Comparison of ENCODE assay signal across 18 cellular contexts in genomic region chr13:110073982-110074381, GRCh38.
"Had no signal": no experiment of that assay in that cellular context is flagged by ENCODE, and none has a peak within 500 bp of the region (broad histone marks: within the 10 kb centered on the region; RNA-seq: fewer than 3 reads in every experiment).

No MANE protein-coding gene starts in this region.

- H3K36me3 ChIP-seq: adrenal gland, sigmoid colon, upper lobe of left lung had no signal

- H3K27me3 Mint-ChIP-seq: activated naive CD4-positive, alpha-beta T cell treated with anti-CD3 and anti-CD28 coated beads, Interleukin-2, amount 10 ng/mL, durations not matched to agents 7 days and 5 days had no signal

- ATAC-seq: effector memory CD8-positive, alpha-beta T cell; left lobe of liver; natural killer cell; psoas muscle; stimulated activated naive B cell treated with anti-CD40 and anti-IgM and Interleukin-4, amounts not matched to agents 10 μg/mL and 1 μg/mL and 100 μg/mL, for 72 hours; T-helper 17 cell had no signal

- H3K27ac ChIP-seq: adrenal gland, psoas muscle, sigmoid colon, upper lobe of left lung had no signal

- H3K4me3 ChIP-seq: adrenal gland, psoas muscle, sigmoid colon, upper lobe of left lung had no signal

- H3K9me3 Mint-ChIP-seq: activated naive CD4-positive, alpha-beta T cell treated with anti-CD3 and anti-CD28 coated beads, Interleukin-2, amount 10 ng/mL, durations not matched to agents 7 days and 5 days; activated T-helper 2 cell treated with anti-CD3 and anti-CD28 coated beads, Interferon-gamma antibody, Interleukin-2, Interleukin-4, amounts not matched to agents 10 μg/mL and 5 μg/mL and 100 μg/mL, durations not matched to agents 14 hours and 24 hours and 36 hours had no signal

- H3K27ac Mint-ChIP-seq: activated CD4-positive, alpha-beta T cell treated with anti-CD3 and anti-CD28 coated beads, Interleukin-2, amount 10 ng/mL, durations not matched to agents 7 days and 5 days; activated naive CD4-positive, alpha-beta T cell treated with anti-CD3 and anti-CD28 coated beads, Interleukin-2, amount 10 ng/mL, durations not matched to agents 7 days and 5 days; activated T-helper 2 cell treated with anti-CD3 and anti-CD28 coated beads, Interferon-gamma antibody, Interleukin-2, Interleukin-4, amounts not matched to agents 10 μg/mL and 5 μg/mL and 100 μg/mL, durations not matched to agents 14 hours and 24 hours and 36 hours; effector memory CD8-positive, alpha-beta T cell; natural killer cell; stimulated activated naive B cell treated with anti-CD40 and anti-IgM and Interleukin-4, amounts not matched to agents 10 μg/mL and 1 μg/mL and 100 μg/mL, for 72 hours; T-helper 17 cell had no signal

- DNase-seq: activated CD4-positive, alpha-beta T cell treated with anti-CD3 and anti-CD28 coated beads, Interleukin-2, amount 10 ng/mL, durations not matched to agents 7 days and 5 days; activated CD4-positive, CD25-positive, alpha-beta regulatory T cell; activated naive CD4-positive, alpha-beta T cell treated with anti-CD3 and anti-CD28 coated beads, Interleukin-2, amount 10 ng/mL, durations not matched to agents 7 days and 5 days; activated T-cell treated with anti-CD3 and anti-CD28 coated beads for 4 hours; adrenal gland; central memory CD4-positive, alpha-beta T cell; effector memory CD8-positive, alpha-beta T cell; mammary epithelial cell; natural killer cell; occipital lobe; psoas muscle; sigmoid colon; stimulated activated CD4-positive, alpha-beta T cell treated with anti-CD3 and anti-CD28 coated beads, Interleukin-2, amount 100 ng/mL, for 24 hours; stimulated activated naive B cell treated with anti-CD40 and anti-IgM and Interleukin-4, amounts not matched to agents 10 μg/mL and 1 μg/mL and 100 μg/mL, for 72 hours; T-helper 17 cell; upper lobe of left lung had no signal

- H3K36me3 Mint-ChIP-seq: activated naive CD4-positive, alpha-beta T cell treated with anti-CD3 and anti-CD28 coated beads, Interleukin-2, amount 10 ng/mL, durations not matched to agents 7 days and 5 days; natural killer cell; stimulated activated naive B cell treated with anti-CD40 and anti-IgM and Interleukin-4, amounts not matched to agents 10 μg/mL and 1 μg/mL and 100 μg/mL, for 72 hours had no signal

- H3K9me3 ChIP-seq: adrenal gland, psoas muscle, sigmoid colon, upper lobe of left lung had no signal

- H3K4me1 ChIP-seq: adrenal gland, psoas muscle, sigmoid colon, upper lobe of left lung had no signal

- H3K4me3 Mint-ChIP-seq: activated CD4-positive, alpha-beta T cell treated with anti-CD3 and anti-CD28 coated beads, Interleukin-2, amount 10 ng/mL, durations not matched to agents 7 days and 5 days; activated naive CD4-positive, alpha-beta T cell treated with anti-CD3 and anti-CD28 coated beads, Interleukin-2, amount 10 ng/mL, durations not matched to agents 7 days and 5 days; effector memory CD8-positive, alpha-beta T cell; natural killer cell; stimulated activated naive B cell treated with anti-CD40 and anti-IgM and Interleukin-4, amounts not matched to agents 10 μg/mL and 1 μg/mL and 100 μg/mL, for 72 hours; T-helper 17 cell had no signal

- H3K27me3 ChIP-seq: adrenal gland, sigmoid colon, upper lobe of left lung had no signal

- H3K4me1 Mint-ChIP-seq: activated CD4-positive, alpha-beta T cell treated with anti-CD3 and anti-CD28 coated beads, Interleukin-2, amount 10 ng/mL, durations not matched to agents 7 days and 5 days; activated naive CD4-positive, alpha-beta T cell treated with anti-CD3 and anti-CD28 coated beads, Interleukin-2, amount 10 ng/mL, durations not matched to agents 7 days and 5 days; natural killer cell; stimulated activated naive B cell treated with anti-CD40 and anti-IgM and Interleukin-4, amounts not matched to agents 10 μg/mL and 1 μg/mL and 100 μg/mL, for 72 hours; T-helper 17 cell had no signal
